ENCODE assay signal across 27 cellular contexts in genomic region chr13:38539632-38540031, GRCh38.
"Had no signal": no experiment of that assay in that cellular context is flagged by ENCODE, and none has a peak within 500 bp of the region (broad histone marks: within the 10 kb centered on the region; RNA-seq: fewer than 3 reads in every experiment).

No MANE protein-coding gene starts in this region.

- H3K9me3 ChIP-seq: stomach, suprapubic skin, testis, thoracic aorta, thyroid gland, tibial artery, tibial nerve, transverse colon, upper lobe of left lung, upper lobe of right lung, uterus, vagina had no signal

- FAIRE-seq: urothelium cell line had no signal

- H3K4me3 ChIP-seq: stomach, suprapubic skin, testis, thoracic aorta, thyroid gland, tibial artery, tibial nerve, transverse colon, upper lobe of left lung, upper lobe of right lung, uterus, vagina had no signal

- H3K27me3 ChIP-seq: stomach, suprapubic skin, testis, thyroid gland, tibial artery, tibial nerve, transverse colon, upper lobe of left lung, upper lobe of right lung, uterus, vagina had no signal

- H3K36me3 ChIP-seq: stomach, suprapubic skin, thoracic aorta, thyroid gland, tibial artery, tibial nerve, transverse colon, upper lobe of left lung, upper lobe of right lung, uterus, vagina had no signal

- DNase-seq: stimulated activated CD4-positive, alpha-beta T cell treated with anti-CD3 and anti-CD28 coated beads, Interleukin-2, amount 100 ng/mL, for 48 hours; stimulated activated CD4-positive, alpha-beta T cell treated with anti-CD3 and anti-CD28 coated beads, Interleukin-4, amount 100 ng/mL, for 1 hour; stimulated activated CD4-positive, alpha-beta T cell treated with anti-CD3 and anti-CD28 coated beads, Interleukin-4, amount 100 ng/mL, for 24 hours; stimulated activated CD4-positive, alpha-beta T cell treated with anti-CD3 and anti-CD28 coated beads, Interleukin-4, amount 100 ng/mL, for 4 hours; stimulated activated CD8-positive, alpha-beta memory T cell treated with anti-CD3 and anti-CD28 coated beads, Interleukin-4, amount 100 ng/mL, for 48 hours; stimulated activated naive B cell treated with anti-CD40 and anti-IgM and Interleukin-4, amounts not matched to agents 10 μg/mL and 1 μg/mL and 100 μg/mL, for 72 hours; stimulated activated naive CD4-positive, alpha-beta T cell; stimulated activated naive CD4-positive, alpha-beta T cell treated with Interleukin-2 at 50 U/mL for 16 hours; stimulated activated naive CD8-positive, alpha-beta T cell treated with anti-CD3 and anti-CD28 coated beads, Interleukin-15, amount 100 ng/mL, for 72 hours; stimulated activated naive CD8-positive, alpha-beta T cell treated with anti-CD3 and anti-CD28 coated beads, Interleukin-15, Interleukin-2, amounts not matched to agents 100 U/mL and 50 U/mL, for 24 hours; stomach; substantia nigra; testis; thyroid gland; tibial artery; transverse colon; trophoblast cell; upper lobe of left lung; upper lobe of right lung; uterus had no signal

- H3K27ac ChIP-seq: stomach, suprapubic skin, testis, thoracic aorta, thyroid gland, tibial artery, tibial nerve, transverse colon, upper lobe of left lung, upper lobe of right lung, uterus, vagina had no signal

- H3K4me1 ChIP-seq: stomach, suprapubic skin, testis, thyroid gland, tibial artery, tibial nerve, transverse colon, upper lobe of left lung, upper lobe of right lung, uterus, vagina had no signal

- ATAC-seq: stimulated activated effector memory CD8-positive, alpha-beta T cell treated with anti-CD3 and anti-CD28 coated beads, Interleukin-12 subunit alpha, Interleukin-12 subunit beta, amount 100 ng/mL, for 72 hours; stimulated activated memory B cell treated with anti-CD40 and anti-IgM and Interleukin-4, amounts not matched to agents 10 μg/mL and 1 μg/mL and 100 μg/mL, for 72 hours; stimulated activated naive B cell treated with anti-CD40 and anti-IgM and Interleukin-4, amounts not matched to agents 10 μg/mL and 1 μg/mL and 100 μg/mL, for 72 hours; stimulated activated naive CD8-positive, alpha-beta T cell treated with anti-CD3 and anti-CD28 coated beads, Interleukin-15, amount 100 ng/mL, for 72 hours; stimulated activated naive CD8-positive, alpha-beta T cell treated with anti-CD3 and anti-CD28 coated beads, Interleukin-15, Interleukin-2, amounts not matched to agents 100 U/mL and 50 U/mL, for 24 hours; upper lobe of right lung had no signal
